21 cellular contexts compared by ENCODE assay signal in genomic region chr10:95403690-95404459, GRCh38.
DNase-seq lines count a peak whose midpoint lies in the region; ATAC-seq, FAIRE-seq and TF ChIP-seq lines count a peak whose summit lies in the region.
"Had no signal": no experiment of that assay in that cellular context is flagged by ENCODE, and none has a peak within 500 bp of the region (broad histone marks: within the 10 kb centered on the region; RNA-seq: fewer than 3 reads in every experiment).

No MANE protein-coding gene starts in this region.

- TF ChIP-seq CTCF in K562 (IDR thresholded peaks at IDR 0.05 in 2 of 3, conservative IDR thresholded peaks at IDR 0.05 in 1 of 3; ENCODE audit: insufficient read depth in 2 of 3, low read depth in 1 of 3, low read length in 3 of 3) (no peak), gastroesophageal sphincter (IDR thresholded peaks at IDR 0.05) (no peak), neural progenitor cell (IDR thresholded peaks at IDR 0.05) (no peak), transverse colon (IDR thresholded peaks at IDR 0.05) (no peak)

- BruUV-seq in K562 (replicated peaks; lab: Mats Ljungman, UMichigan), result no TSS peak

- H3K4me2 ChIP-seq in K562 (ENCODE audit: insufficient read depth, low read length) (no peak overlapping the region), neural progenitor cell (no peak overlapping the region)

- no peak overlapping the region for H3K27ac ChIP-seq in K562 (ENCODE audit: extremely low read depth, low read depth, low read length)
- H3K27ac ChIP-seq in gastroesophageal sphincter, result peak overlapping the region; percentile 54 to 97 (median 81)
- no peak overlapping the region for H3K27ac ChIP-seq in neural progenitor cell
- H3K27ac ChIP-seq in transverse colon, result peak overlapping the region; percentile 72 to 86 (median 77)
- H3K27ac ChIP-seq: C4-2B, prostate gland had no signal

- H3K9me1 ChIP-seq in K562 (ENCODE audit: control insufficient read depth, insufficient read depth, low read length), result no peaks in the 10 kb centered on the region

- H3F3A ChIP-seq in neural progenitor cell (ENCODE audit: low read depth), result no peaks in the 10 kb centered on the region

- H2AFZ ChIP-seq in K562 (ENCODE audit: low read depth, low read length), result no peak overlapping the region
- H2AFZ ChIP-seq in neural progenitor cell (replicated peaks), result no peak overlapping the region

- H3K36me3 Mint-ChIP-seq in neural progenitor cell, result no peaks in the 10 kb centered on the region
- H3K36me3 Mint-ChIP-seq: activated naive CD4-positive, alpha-beta T cell treated with anti-CD3 and anti-CD28 coated beads, Interleukin-2, amount 50 U/mL, for 24 hours had no signal

- H3K36me3 ChIP-seq in K562 (ENCODE audit: control insufficient read depth, insufficient read depth, low read length) (no peaks in the 10 kb centered on the region), gastroesophageal sphincter (peaks cover 3 to 83% of the 10 kb centered on the region in 2 donors), neural progenitor cell (no peaks in the 10 kb centered on the region), transverse colon (no peaks in the 10 kb centered on the region)
- H3K36me3 ChIP-seq: prostate gland had no signal

- no peak for TF ChIP-seq POLR2A in K562 (conservative IDR thresholded peaks at IDR 0.05)
- no peak for TF ChIP-seq POLR2A in gastroesophageal sphincter (IDR thresholded peaks at IDR 0.05)
- no peak for TF ChIP-seq POLR2A in transverse colon (IDR thresholded peaks at IDR 0.05)

- peak; percentile 55 to 72 (median 66) for DNase-seq in K562 (ENCODE audit: extremely low read depth in 1 of 4, low spot score in 3 of 4)
- DNase-seq in neural progenitor cell (ENCODE audit: low spot score), result no peak
- no peak for DNase-seq in transverse colon
- no peak for DNase-seq in NCI-H82 treated with DMSO at 0.1 percent for 48 hours (lab: John Stamatoyannopoulos, UW; ENCODE audit: unreplicated experiment)
- DNase-seq in islet precursor cell, result no peak
- no peak for DNase-seq in KG1 (lab: John Stamatoyannopoulos, UW)
- DNase-seq: activated CD4-positive, alpha-beta T cell treated with anti-CD3 and anti-CD28 coated beads, Interleukin-2, amount 50 U/mL, for 1 hour; DMS79 treated with DMSO at 0.1 percent for 48 hours; HFFc6; NCI-H2081 treated with DMSO at 0.1 percent for 48 hours; NCI-H446; stimulated activated CD4-positive, alpha-beta T cell treated with anti-CD3 and anti-CD28 coated beads, Interleukin-2, amount 100 ng/mL, for 24 hours had no signal

- H3K27me3 ChIP-seq in K562 (ENCODE audit: control insufficient read depth in 2 of 2, insufficient read depth in 2 of 2, low read length in 2 of 2) (no peaks in the 10 kb centered on the region), gastroesophageal sphincter (no peaks in the 10 kb centered on the region), neural progenitor cell (no peaks in the 10 kb centered on the region), transverse colon (no peaks in the 10 kb centered on the region)

- H3K9me3 ChIP-seq in K562 (replicated peaks; ENCODE audit: control insufficient read depth, insufficient read depth, low read depth, low read length) (no peaks in the 10 kb centered on the region), gastroesophageal sphincter (no peaks in the 10 kb centered on the region), neural progenitor cell (ENCODE audit: low read depth) (no peaks in the 10 kb centered on the region), transverse colon (no peaks in the 10 kb centered on the region)
- H3K9me3 ChIP-seq: prostate gland had no signal

- H3K9me3 Mint-ChIP-seq in neural progenitor cell, result no peaks in the 10 kb centered on the region
- H3K9me3 Mint-ChIP-seq: activated naive CD4-positive, alpha-beta T cell treated with anti-CD3 and anti-CD28 coated beads, Interleukin-2, amount 50 U/mL, for 24 hours; HFFc6; T-helper 2 cell treated with Interferon-gamma antibody and Interleukin-4, amounts not matched to agents 5 μg/mL and 100 μg/mL, for 36 hours had no signal

- TF ChIP-seq RAD21 in K562 (CRISPR knock-in tag; conservative IDR thresholded peaks at IDR 0.05 in 1 of 2, IDR thresholded peaks at IDR 0.05 in 1 of 2), result no peak

- H3K4me3 ChIP-seq in K562, result no peak overlapping the region
- H3K4me3 ChIP-seq in gastroesophageal sphincter, result no peak overlapping the region
- no peak overlapping the region for H3K4me3 ChIP-seq in neural progenitor cell
- no peak overlapping the region for H3K4me3 ChIP-seq in transverse colon
- H3K4me3 ChIP-seq: prostate gland had no signal

- POLR2A ChIA-PET in K562 (lab: Yijun Ruan, JAX), result interaction anchor here (0.6 kb wide), 1 partner anchor 195 kb away, joined by 3 read pairs; no protein-coding TSS in a partner anchor

- intact Hi-C loops in K562 (cut with micrococcal nuclease), result no loop called here
- intact Hi-C loops in transverse colon (cut with DNase I; ENCODE audit: low total_unique reads), result no loop called here

- CTCF ChIA-PET in K562 (lab: Yijun Ruan, JAX; ENCODE audit: low intra/inter-chr PET ratio), result no interaction called here

- ATAC-seq in K562 (peak; percentile 82), gastroesophageal sphincter (no peak)
- ATAC-seq: esophagus mucosa had no signal

- no peak overlapping the region for H3K9ac ChIP-seq in K562 (ENCODE audit: insufficient read depth in 1 of 2, low read depth in 2 of 2, low read length in 2 of 2)
- no peak overlapping the region for H3K9ac ChIP-seq in neural progenitor cell

- TF ChIP-seq EP300 in K562 (IDR thresholded peaks at IDR 0.05; ENCODE audit: low read length), result no peak
- no peak for TF ChIP-seq EP300 in gastroesophageal sphincter (IDR thresholded peaks at IDR 0.05)
- TF ChIP-seq EP300 in transverse colon (IDR thresholded peaks at IDR 0.05; ENCODE audit: low read depth), result no peak

- peaks cover 18% of the 10 kb centered on the region for H3K4me1 Mint-ChIP-seq in neural progenitor cell
- H3K4me1 Mint-ChIP-seq: activated naive CD4-positive, alpha-beta T cell treated with anti-CD3 and anti-CD28 coated beads, Interleukin-2, amount 50 U/mL, for 24 hours had no signal

- H4K20me1 ChIP-seq in K562 (replicated peaks; ENCODE audit: control insufficient read depth, insufficient read depth, low read length) (no peaks in the 10 kb centered on the region), neural progenitor cell (ENCODE audit: low read depth) (no peaks in the 10 kb centered on the region)

- in situ Hi-C loops in K562 (cut with MboI), result no loop called here
- in situ Hi-C loops in transverse colon (cut with MboI; ENCODE audit: low pct_ligation_motif_present in 1 of 4, low pct_unique_long_range_greater_than_20kb in 1 of 4, low sequenced_read_pairs in 3 of 4), result no loop called here

- H3K27me3 Mint-ChIP-seq in neural progenitor cell (ENCODE audit: insufficient read depth, low read depth), result no peaks in the 10 kb centered on the region
- H3K27me3 Mint-ChIP-seq: activated naive CD4-positive, alpha-beta T cell treated with anti-CD3 and anti-CD28 coated beads, Interleukin-2, amount 50 U/mL, for 24 hours had no signal

- WGBS in K562 (ENCODE audit: insufficient coverage, low coverage, missing lambda C conversion rate), result 54% methylated on average over 8 of the region's 8 CpGs
- 73 to 84% methylated on average over 4 to 8 of the region's 8 CpGs for WGBS in gastroesophageal sphincter (ENCODE audit: low coverage in 1 of 2), 2 donors
- WGBS in transverse colon (ENCODE audit: low coverage in 1 of 2), 2 donors, result 85% methylated on average over 8 of the region's 8 CpGs; no CpG with 5 or more reads in 1 of the 2 donors

- FAIRE-seq in K562 (lab: Jason Lieb, UNC), result peak; percentile 82
- FAIRE-seq: astrocyte, frontal cortex, small intestine had no signal

- H3K79me2 ChIP-seq in K562 (ENCODE audit: control insufficient read depth, insufficient read depth, low read length) (no peaks in the 10 kb centered on the region), neural progenitor cell (ENCODE audit: low read depth) (no peaks in the 10 kb centered on the region)

- H3K27ac Mint-ChIP-seq in neural progenitor cell, result peak overlapping the region; percentile 94
- H3K27ac Mint-ChIP-seq: activated naive CD4-positive, alpha-beta T cell treated with anti-CD3 and anti-CD28 coated beads, Interleukin-2, amount 50 U/mL, for 24 hours; HFFc6; T-helper 2 cell treated with Interferon-gamma antibody and Interleukin-4, amounts not matched to agents 5 μg/mL and 100 μg/mL, for 36 hours had no signal

- no peak overlapping the region for H3K4me3 Mint-ChIP-seq in neural progenitor cell
- H3K4me3 Mint-ChIP-seq: activated naive CD4-positive, alpha-beta T cell treated with anti-CD3 and anti-CD28 coated beads, Interleukin-2, amount 50 U/mL, for 24 hours; HFFc6; T-helper 2 cell treated with Interferon-gamma antibody and Interleukin-4, amounts not matched to agents 5 μg/mL and 100 μg/mL, for 36 hours had no signal

- H3K4me1 ChIP-seq in K562 (replicated peaks in 1 of 2; ENCODE audit: control insufficient read depth in 2 of 2, insufficient read depth in 2 of 2, low read length in 2 of 2) (peaks cover 0 to 11% of the 10 kb centered on the region in 2 experiments; a peak in 3 of 5 replicates), gastroesophageal sphincter (peaks cover 24 to 100% (median 41%) of the 10 kb centered on the region in 3 donors), neural progenitor cell (peaks cover 3% of the 10 kb centered on the region), transverse colon (peaks cover 8 to 54% (median 41%) of the 10 kb centered on the region in 4 donors)
- H3K4me1 ChIP-seq: prostate gland had no signal

TF ChIP-seq in K562, 482 proteins besides CTCF, POLR2A, EP300 and RAD21 (continues in another document):
- TF ChIP-seq CREM (IDR thresholded peaks at IDR 0.05; ENCODE audit: low read depth) (no peak), GATA2 (CRISPR knock-in tag; IDR thresholded peaks at IDR 0.05) (no peak), MNT (conservative IDR thresholded peaks at IDR 0.05) (no peak), ESRRA (IDR thresholded peaks at IDR 0.05; ENCODE audit: borderline replicate concordance, low read depth) (peak; percentile 84), ZFP36 (IDR thresholded peaks at IDR 0.05; ENCODE audit: low read depth, low read length, partially characterized antibody) (peak; percentile 66)

Comparison
In these comparisons a context has a peak if more than half of its experiments do, and no peak if none do; other contexts are left out.
1. DNase-seq: peak in K562 (4 of 4); none in neural progenitor cell (single experiment), transverse colon (single experiment), NCI-H82 treated with DMSO at 0.1 percent for 48 hours (single experiment), islet precursor cell (single experiment) and KG1 (single experiment).
2. H3K27ac ChIP-seq: peak in gastroesophageal sphincter (4 of 4) and transverse colon (4 of 4); none in K562 (single experiment) and neural progenitor cell (single experiment).